ENCODE assay signal across 15 cellular contexts in the genomic region with DNA sequence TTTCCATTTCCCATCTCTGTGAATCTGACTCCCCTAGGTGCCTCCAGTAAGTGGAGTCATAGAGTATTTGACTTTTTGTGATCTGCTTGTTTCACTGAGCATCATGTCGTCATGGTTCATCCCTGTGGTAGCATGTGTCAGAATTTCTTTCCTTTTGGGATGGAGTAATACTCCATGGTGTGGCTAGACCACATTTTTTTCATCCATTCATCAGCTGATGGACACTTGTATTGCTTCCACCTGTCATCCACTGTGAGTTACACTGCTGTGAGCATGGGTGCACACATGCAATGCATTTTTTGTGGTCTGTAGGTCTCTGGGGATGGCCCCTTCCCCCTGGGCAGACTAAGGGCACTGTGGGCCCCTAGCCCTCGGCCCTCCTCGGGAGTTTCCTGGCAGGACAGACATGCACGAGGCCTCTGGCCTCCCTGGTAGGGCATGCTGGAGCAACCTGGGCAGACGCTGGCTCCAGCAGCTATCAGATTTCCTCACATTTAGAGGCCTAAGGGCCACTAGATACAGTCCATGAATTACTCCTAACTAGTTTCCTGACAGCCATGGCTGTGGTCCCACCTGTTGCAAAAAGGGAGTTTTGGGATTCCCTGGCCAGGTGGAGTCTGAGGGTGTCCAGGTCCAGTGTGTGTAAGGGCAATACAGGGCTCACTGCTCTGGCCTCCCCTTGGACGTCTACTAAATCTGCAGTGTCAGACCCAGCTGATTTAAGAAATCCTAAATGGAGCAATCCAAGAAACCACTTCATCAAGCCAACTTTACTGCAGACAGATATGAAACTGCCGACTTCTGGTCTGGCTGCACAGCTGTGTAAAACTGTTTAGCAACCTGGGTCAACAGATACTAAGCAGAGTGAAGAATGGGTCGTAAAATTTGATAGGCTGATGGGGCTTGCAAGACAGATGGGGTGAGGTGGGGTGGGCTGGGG.
DNase-seq lines count a peak whose midpoint lies in the region; ATAC-seq lines count a peak whose summit lies in the region.
"Had no signal": no experiment of that assay in that cellular context is flagged by ENCODE, and none has a peak within 500 bp of the region (broad histone marks: within the 10 kb centered on the region; RNA-seq: fewer than 3 reads in every experiment).

No MANE protein-coding gene starts in this region.

- H3K27me3 ChIP-seq in BLaER1, result no peaks in the 10 kb centered on the region
- H3K27me3 ChIP-seq: cardiac muscle cell had no signal

- DNase-seq in DMS153 (lab: John Stamatoyannopoulos, UW) (peak; percentile 41), NOMO-1 treated with DMSO at 0.1 percent for 48 hours (lab: John Stamatoyannopoulos, UW; ENCODE audit: unreplicated experiment) (peak; percentile 49), mesenteric fat pad (ENCODE audit: low spot score) (peak; percentile 60), NCI-H2107 (lab: John Stamatoyannopoulos, UW) (no peak)
- DNase-seq in activated CD4-positive, alpha-beta T cell treated with anti-CD3 and anti-CD28 coated beads, Interleukin-2, amount 50 U/mL, for 4 hours, result no peak
- DNase-seq: activated CD8-positive, alpha-beta memory T cell treated with anti-CD3 and anti-CD28 coated beads, Interleukin-2, amount 50 U/mL, for 48 hours; mesendoderm; NCI-H226; occipital lobe had no signal

- H3K36me3 ChIP-seq in BLaER1, result no peaks in the 10 kb centered on the region
- H3K36me3 ChIP-seq: cardiac muscle cell had no signal

- no peak for ATAC-seq in GM19328 (IDR thresholded peaks at IDR 0.05; ENCODE audit: unreplicated experiment)
- no peak for ATAC-seq in GM19023 (IDR thresholded peaks at IDR 0.05; ENCODE audit: unreplicated experiment)
- ATAC-seq: activated CD4-positive, CD25-positive, alpha-beta regulatory T cell treated with anti-CD3 and anti-CD28 coated beads, Interleukin-2, amount 50 U/mL, for 24 hours had no signal

- no peaks in the 10 kb centered on the region for H4K20me1 ChIP-seq in BLaER1

- no peak overlapping the region for H3K4me3 ChIP-seq in BLaER1
- H3K4me3 ChIP-seq: cardiac muscle cell had no signal

- no peak overlapping the region for H3K9ac ChIP-seq in BLaER1

- peaks cover 45% of the 10 kb centered on the region for H3K4me1 ChIP-seq in BLaER1

- peak overlapping the region; percentile 82 for H3K4me2 ChIP-seq in BLaER1

- H3K27ac ChIP-seq in BLaER1, result peak overlapping the region; percentile 45; the same call in 1 of the 2 replicates
- H3K27ac ChIP-seq: cardiac muscle cell, HL-60 had no signal

- H3K9me3 ChIP-seq in BLaER1, result no peaks in the 10 kb centered on the region; the same call in 1 of the 2 replicates

Comparison
In these comparisons a context has a peak if more than half of its experiments do, and no peak if none do; other contexts are left out.
1. DNase-seq: peak in DMS153 (single experiment), NOMO-1 treated with DMSO at 0.1 percent for 48 hours (single experiment) and mesenteric fat pad (single experiment); none in activated CD4-positive, alpha-beta T cell treated with anti-CD3 and anti-CD28 coated beads, Interleukin-2, amount 50 U/mL, for 4 hours (0 of 2) and NCI-H2107 (single experiment).